In the genomic region with DNA sequence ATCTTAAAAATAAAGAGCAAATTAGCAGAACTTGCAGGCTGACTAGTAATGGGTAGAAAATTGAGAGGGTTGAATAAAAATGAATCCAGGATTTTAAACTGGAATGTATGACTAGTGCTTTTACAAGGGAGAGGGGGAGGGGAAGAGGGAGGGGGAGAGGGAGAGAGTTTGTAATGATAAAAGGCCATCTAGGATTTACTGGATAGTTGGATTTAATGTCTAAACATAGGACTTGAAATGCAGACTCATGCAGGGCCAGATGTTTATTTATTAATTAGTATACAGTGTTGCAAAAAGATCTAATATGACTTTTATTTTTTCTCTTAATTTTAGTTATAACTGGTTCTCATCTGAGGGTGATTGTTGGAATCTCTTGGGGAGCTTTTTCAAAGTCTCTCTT, we compare ENCODE assay signal across 16 cellular contexts. TPM values are rescaled to one million over a fixed set of nuclear protein-coding genes. Genes with fewer than 3 reads are reported as not detected.
A peak's percentile ranks its signal among the peaks of the same experiment; 100 is the strongest.
DNase-seq lines count a peak whose midpoint lies in the region; ATAC-seq, FAIRE-seq and TF ChIP-seq lines count a peak whose summit lies in the region.
"Had no signal": no experiment of that assay in that cellular context is flagged by ENCODE, and none has a peak within 500 bp of the region (broad histone marks: within the 10 kb centered on the region; RNA-seq: fewer than 3 reads in every experiment).

No MANE protein-coding gene starts in this region.

- no peak for ATAC-seq in A549

- TF ChIP-seq POLR2A in A549 (IDR thresholded peaks at IDR 0.05; ENCODE audit: low read length) = no peak

- no peak overlapping the region for H3K9ac ChIP-seq in neural progenitor cell

- peak overlapping the region; percentile 92 for H3K4me2 ChIP-seq in A549
- H3K4me2 ChIP-seq in neural progenitor cell = no peak overlapping the region

- TF ChIP-seq CTCF in A549 (IDR thresholded peaks at IDR 0.05) = no peak
- no peak for TF ChIP-seq CTCF in HEK293 (tag by site-specific recombination; IDR thresholded peaks at IDR 0.05)
- no peak for TF ChIP-seq CTCF in neural progenitor cell (IDR thresholded peaks at IDR 0.05)
- TF ChIP-seq CTCF in RWPE1 (conservative IDR thresholded peaks at IDR 0.05; ENCODE audit: low read depth) = no peak

- H3K36me3 ChIP-seq in HEK293 (ENCODE audit: control insufficient read depth in 2 of 2, insufficient read depth in 1 of 2, low read length in 2 of 2) = peaks cover 12 to 27% of the 10 kb centered on the region in 2 experiments
- peaks cover 19% of the 10 kb centered on the region for H3K36me3 ChIP-seq in neural progenitor cell

- H3K27me3 ChIP-seq in neural progenitor cell = no peaks in the 10 kb centered on the region
- H3K27me3 ChIP-seq: BE2C had no signal

- H3K9me3 ChIP-seq in A549 = no peaks in the 10 kb centered on the region
- H3K9me3 ChIP-seq in HEK293 (ENCODE audit: control insufficient read depth, insufficient read depth, low read depth, low read length) = no peaks in the 10 kb centered on the region
- no peaks in the 10 kb centered on the region for H3K9me3 ChIP-seq in neural progenitor cell (ENCODE audit: low read depth)
- H3K9me3 ChIP-seq: BE2C had no signal

- H3K27ac Mint-ChIP-seq in neural progenitor cell = no peak overlapping the region

- no peak overlapping the region for H3K4me3 Mint-ChIP-seq in neural progenitor cell
- H3K4me3 Mint-ChIP-seq: CD4-positive, alpha-beta memory T cell; H9 had no signal

- TF ChIP-seq RAD21 in A549 (conservative IDR thresholded peaks at IDR 0.05 in 1 of 2, IDR thresholded peaks at IDR 0.05 in 1 of 2) = no peak

- no peaks in the 10 kb centered on the region for H3K9me3 Mint-ChIP-seq in neural progenitor cell
- H3K9me3 Mint-ChIP-seq: CD4-positive, alpha-beta memory T cell; H9 had no signal

- H3K4me1 ChIP-seq in A549 = peaks cover 53% of the 10 kb centered on the region
- peaks cover 15% of the 10 kb centered on the region for H3K4me1 ChIP-seq in HEK293 (ENCODE audit: control insufficient read depth, insufficient read depth, low read length)
- H3K4me1 ChIP-seq in neural progenitor cell = peaks cover 22% of the 10 kb centered on the region
- H3K4me1 ChIP-seq: BE2C had no signal

- no peak overlapping the region for H2AFZ ChIP-seq in neural progenitor cell (replicated peaks)

- H3F3A ChIP-seq in neural progenitor cell (ENCODE audit: low read depth) = peaks cover 28% of the 10 kb centered on the region

- CTCF ChIA-PET in A549 (lab: Yijun Ruan, JAX) = no interaction called here
- CTCF ChIA-PET in HEK293 (lab: Yijun Ruan, JAX) = no interaction called here
- CTCF ChIA-PET in RWPE1 (lab: Yijun Ruan, JAX) = no interaction called here

- TF ChIP-seq EP300 in A549 (IDR thresholded peaks at IDR 0.05) = no peak

- POLR2A ChIA-PET in A549 (lab: Yijun Ruan, JAX) (no interaction called here), HEK293 (lab: Yijun Ruan, JAX) (no interaction called here), RWPE1 (lab: Yijun Ruan, JAX; ENCODE audit: low non-redundant PET) (no interaction called here)

- FAIRE-seq in A549 (lab: Jason Lieb, UNC) = no peak

- peaks cover 93% of the 10 kb centered on the region for H3K79me2 ChIP-seq in neural progenitor cell (ENCODE audit: low read depth)

- H3K27me3 Mint-ChIP-seq in neural progenitor cell (ENCODE audit: insufficient read depth, low read depth) = peaks cover 2% of the 10 kb centered on the region
- H3K27me3 Mint-ChIP-seq: CD4-positive, alpha-beta memory T cell had no signal

- DNase-seq in A549 (ENCODE audit: low read depth in 1 of 2, low spot score in 1 of 2) = no peak
- DNase-seq in amniotic epithelial cell (ENCODE audit: low read depth) = peak; percentile 22
- DNase-seq in neural progenitor cell (ENCODE audit: low spot score) = no peak
- DNase-seq in GOT3 (lab: John Stamatoyannopoulos, UW) = no peak
- no peak for DNase-seq in RWPE1 (ENCODE audit: low spot score)
- no peak for DNase-seq in COLO668 (lab: John Stamatoyannopoulos, UW; ENCODE audit: unreplicated experiment)
- DNase-seq: BE2C; CD4-positive, alpha-beta memory T cell; EL; H9; Kasumi-1; NCI-H1417 treated with DMSO at 0.1 percent for 48 hours; NCI-H524; NK-92 treated with Interleukin-12 subunit alpha and Interleukin-12 subunit beta, amount 100 ng/mL, for 24 hours; OCI-M1 had no signal

- peaks cover 31% of the 10 kb centered on the region for H3K4me1 Mint-ChIP-seq in neural progenitor cell

- peaks cover 89% of the 10 kb centered on the region for H4K20me1 ChIP-seq in neural progenitor cell (ENCODE audit: low read depth)

- H3K36me3 Mint-ChIP-seq in neural progenitor cell = peaks cover 26% of the 10 kb centered on the region

- H3K27ac ChIP-seq in A549 = 0 out of 6 replicates have a peak overlapping the region, but pooled peaks of 1 of the 2 experiments have one; percentile 32
- no peak overlapping the region for H3K27ac ChIP-seq in HEK293 (ENCODE audit: extremely low read depth, low read depth, low read length)
- no peak overlapping the region for H3K27ac ChIP-seq in neural progenitor cell
- H3K27ac ChIP-seq in RWPE1 = no peak overlapping the region

- no peak overlapping the region for H3K4me3 ChIP-seq in A549
- H3K4me3 ChIP-seq in HEK293 (ENCODE audit: low read depth, low read length) = no peak overlapping the region
- H3K4me3 ChIP-seq in neural progenitor cell = peak overlapping the region; percentile 3

TF ChIP-seq in A549, 52 proteins besides CTCF, POLR2A, EP300 and RAD21 (continues in another document):
- no peak for TF ChIP-seq MAX (IDR thresholded peaks at IDR 0.05)
- no peak for TF ChIP-seq KDM1A (IDR thresholded peaks at IDR 0.05; ENCODE audit: low read depth)
- no peak for TF ChIP-seq FOSB (CRISPR knock-in tag; IDR thresholded peaks at IDR 0.05)
- no peak for TF ChIP-seq HOXB5 (CRISPR knock-in tag; IDR thresholded peaks at IDR 0.05)
- no peak for TF ChIP-seq NFE2L2 (conservative IDR thresholded peaks at IDR 0.05; ENCODE audit: low read length)
- TF ChIP-seq, protein P1, sequence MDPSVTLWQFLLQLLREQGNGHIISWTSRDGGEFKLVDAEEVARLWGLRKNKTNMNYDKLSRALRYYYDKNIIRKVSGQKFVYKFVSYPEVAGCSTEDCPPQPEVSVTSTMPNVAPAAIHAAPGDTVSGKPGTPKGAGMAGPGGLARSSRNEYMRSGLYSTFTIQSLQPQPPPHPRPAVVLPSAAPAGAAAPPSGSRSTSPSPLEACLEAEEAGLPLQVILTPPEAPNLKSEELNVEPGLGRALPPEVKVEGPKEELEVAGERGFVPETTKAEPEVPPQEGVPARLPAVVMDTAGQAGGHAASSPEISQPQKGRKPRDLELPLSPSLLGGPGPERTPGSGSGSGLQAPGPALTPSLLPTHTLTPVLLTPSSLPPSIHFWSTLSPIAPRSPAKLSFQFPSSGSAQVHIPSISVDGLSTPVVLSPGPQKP (IDR thresholded peaks at IDR 0.05; ENCODE audit: low read depth, low read length) = no peak
- no peak for TF ChIP-seq PBX3 (IDR thresholded peaks at IDR 0.05)
- no peak for TF ChIP-seq MYC (IDR thresholded peaks at IDR 0.05; ENCODE audit: borderline replicate concordance, low read length)

TF ChIP-seq in HEK293, 187 proteins besides CTCF, POLR2A, EP300 and RAD21:
- TF ChIP-seq ZNF350 (tag by site-specific recombination; IDR thresholded peaks at IDR 0.05) = no peak
- TF ChIP-seq, protein P2, sequence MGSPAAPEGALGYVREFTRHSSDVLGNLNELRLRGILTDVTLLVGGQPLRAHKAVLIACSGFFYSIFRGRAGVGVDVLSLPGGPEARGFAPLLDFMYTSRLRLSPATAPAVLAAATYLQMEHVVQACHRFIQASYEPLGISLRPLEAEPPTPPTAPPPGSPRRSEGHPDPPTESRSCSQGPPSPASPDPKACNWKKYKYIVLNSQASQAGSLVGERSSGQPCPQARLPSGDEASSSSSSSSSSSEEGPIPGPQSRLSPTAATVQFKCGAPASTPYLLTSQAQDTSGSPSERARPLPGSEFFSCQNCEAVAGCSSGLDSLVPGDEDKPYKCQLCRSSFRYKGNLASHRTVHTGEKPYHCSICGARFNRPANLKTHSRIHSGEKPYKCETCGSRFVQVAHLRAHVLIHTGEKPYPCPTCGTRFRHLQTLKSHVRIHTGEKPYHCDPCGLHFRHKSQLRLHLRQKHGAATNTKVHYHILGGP (tag by site-specific recombination; IDR thresholded peaks at IDR 0.05) = peak; percentile 65; the same call in 1 of the 2 replicates

RNA-seq across cellular contexts. Expression of gene ZNF326, which starts 4.3 kb away (rescaled TPM):
- 18.7 and 32.3 TPM in 2 replicates for polyA plus RNA-seq in A549 (2011; rRNA removed)
- polyA plus RNA-seq in A549 (2012; cell fraction: cytosol; rRNA removed) = 15.9 and 17.6 TPM in 2 replicates
- polyA plus RNA-seq in A549 (2012; cell fraction: nucleus; rRNA removed) = 14.2 and 16.8 TPM in 2 replicates
- 47.8 to 52.2 TPM (median 50.0 TPM) in 3 replicates for polyA plus RNA-seq in A549 (2017; fragmentation: RNase III; extraction: RNeasy Plus Mini Kit Qiagen cat#74134 plus additional on column Dnase treatment)
- polyA minus RNA-seq in A549 (2011; rRNA and poly(A)+ RNA removed) = 12.4 and 12.7 TPM in 2 replicates
- 33.9 and 45.0 TPM in 2 replicates for total RNA-seq in neural progenitor cell (ENCODE audit: low replicate concordance)
